Comparison of ENCODE assay signal across 17 cellular contexts in the genomic region with DNA sequence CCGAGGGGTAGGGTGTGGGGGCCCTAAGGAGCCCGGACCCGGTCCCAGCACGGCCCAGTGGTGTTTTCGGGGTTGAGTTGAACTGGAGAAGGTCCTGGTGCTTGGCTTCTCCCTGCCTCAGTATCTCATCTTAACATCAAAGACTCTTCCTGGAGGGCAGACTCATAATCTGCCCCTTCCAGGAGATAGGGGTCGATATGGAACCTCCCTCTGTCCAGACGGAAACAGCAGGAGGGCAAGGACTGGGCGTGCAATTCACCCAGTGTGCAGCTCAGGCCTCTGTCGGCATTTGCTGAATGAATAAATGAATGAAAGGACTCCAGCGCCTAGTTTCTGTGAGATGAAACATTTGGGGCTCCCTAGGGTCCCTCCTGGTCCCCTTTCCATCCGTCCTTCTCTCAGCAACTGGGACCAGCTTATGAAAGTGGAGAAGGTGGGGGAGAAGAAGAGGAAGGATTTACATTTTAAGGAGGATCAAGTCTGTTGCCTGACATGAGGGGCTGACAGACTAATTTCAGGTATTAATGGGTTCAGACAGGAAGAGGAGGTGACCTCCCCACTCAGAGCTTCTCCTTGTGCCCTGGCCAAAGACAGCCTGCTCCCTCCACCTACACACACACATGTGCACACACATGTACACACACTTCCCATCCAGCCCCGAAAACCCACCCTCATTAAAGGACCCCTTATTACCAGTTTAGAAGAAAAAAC. TPM values are rescaled to one million over a fixed set of nuclear protein-coding genes. Genes with fewer than 3 reads are reported as not detected.
DNase-seq lines count a peak whose midpoint lies in the region; ATAC-seq and TF ChIP-seq lines count a peak whose summit lies in the region.
"Had no signal": no experiment of that assay in that cellular context is flagged by ENCODE, and none has a peak within 500 bp of the region (broad histone marks: within the 10 kb centered on the region; RNA-seq: fewer than 3 reads in every experiment).

No MANE protein-coding gene starts in this region.

- no peak for ATAC-seq in activated T-cell treated with anti-CD3 and anti-CD28 coated beads, Interleukin-2, amount 50 U/mL, for 4 hours
- ATAC-seq in stimulated activated effector memory CD8-positive, alpha-beta T cell treated with anti-CD3 and anti-CD28 coated beads, Interleukin-12 subunit alpha, Interleukin-12 subunit beta, amount 100 ng/mL, for 72 hours = no peak

- no peak for DNase-seq in activated T-cell treated with anti-CD3 and anti-CD28 coated beads, Interleukin-2, amount 50 U/mL, for 4 hours
- DNase-seq in activated T-cell treated with anti-CD3 and anti-CD28 coated beads, Interleukin-2, amount 50 U/mL, for 1 hour = no peak
- DNase-seq in stimulated activated effector memory CD8-positive, alpha-beta T cell treated with anti-CD3 and anti-CD28 coated beads, Interleukin-12 subunit alpha, Interleukin-12 subunit beta, amount 100 ng/mL, for 72 hours (ENCODE audit: low spot score in 2 of 2) = no peak
- DNase-seq in DMS53 (lab: John Stamatoyannopoulos, UW) (no peak), posterior vena cava (ENCODE audit: low spot score) (no peak), tibial nerve (ENCODE audit: low spot score in 2 of 2) (no peak)
- DNase-seq: ACHN, Calu3, HCEC 1CT, NCI-H187, NCI-H510A treated with DMSO at 0.1 percent for 48 hours, pancreas, PC-9, stomach had no signal

- intact Hi-C loops in posterior vena cava (cut with DNase I) = loop anchor here in 1 of 2 donors (1.0 kb wide), 1 partner anchor 25 kb away; no protein-coding TSS in a partner anchor

- no peaks in the 10 kb centered on the region for H3K9me3 Mint-ChIP-seq in activated T-cell treated with anti-CD3 and anti-CD28 coated beads, Interleukin-2, amount 50 U/mL, for 4 hours
- no peaks in the 10 kb centered on the region for H3K9me3 Mint-ChIP-seq in stimulated activated effector memory CD8-positive, alpha-beta T cell treated with anti-CD3 and anti-CD28 coated beads, Interleukin-12 subunit alpha, Interleukin-12 subunit beta, amount 100 ng/mL, for 72 hours

- H3K27me3 ChIP-seq in HUES64 (ENCODE audit: insufficient read depth, low read length) (peaks cover 98% of the 10 kb centered on the region), tibial nerve (peaks cover 8 to 84% of the 10 kb centered on the region in 2 donors)

- no peaks in the 10 kb centered on the region for H3K36me3 ChIP-seq in HUES64 (ENCODE audit: insufficient read depth, low read length)
- H3K36me3 ChIP-seq in tibial nerve = no peaks in the 10 kb centered on the region
- H3K36me3 ChIP-seq: pancreas, stomach had no signal

- no peaks in the 10 kb centered on the region for H3K9me3 ChIP-seq in HUES64 (ENCODE audit: insufficient read depth, low read depth, low read length)
- no peaks in the 10 kb centered on the region for H3K9me3 ChIP-seq in tibial nerve
- H3K9me3 ChIP-seq: pancreas, stomach had no signal

- H3K27me3 Mint-ChIP-seq in activated T-cell treated with anti-CD3 and anti-CD28 coated beads, Interleukin-2, amount 50 U/mL, for 4 hours (ENCODE audit: low read depth) = peaks cover 40% of the 10 kb centered on the region

- H3K36me3 Mint-ChIP-seq in activated T-cell treated with anti-CD3 and anti-CD28 coated beads, Interleukin-2, amount 50 U/mL, for 4 hours (ENCODE audit: insufficient read depth) = no peaks in the 10 kb centered on the region
- H3K36me3 Mint-ChIP-seq in stimulated activated effector memory CD8-positive, alpha-beta T cell treated with anti-CD3 and anti-CD28 coated beads, Interleukin-12 subunit alpha, Interleukin-12 subunit beta, amount 100 ng/mL, for 72 hours = peaks cover 25% of the 10 kb centered on the region

- TF ChIP-seq EP300 in tibial nerve (IDR thresholded peaks at IDR 0.05) = no peak

- H3K9ac ChIP-seq in HUES64 (ENCODE audit: low read depth, low read length) = no peak overlapping the region

- no peak overlapping the region for H3K27ac ChIP-seq in HUES64 (ENCODE audit: low read depth, low read length)
- H3K27ac ChIP-seq in tibial nerve = no peak overlapping the region
- H3K27ac ChIP-seq: pancreas, PC-9, stomach had no signal

- peaks cover 33% of the 10 kb centered on the region for H3K4me1 Mint-ChIP-seq in activated T-cell treated with anti-CD3 and anti-CD28 coated beads, Interleukin-2, amount 50 U/mL, for 4 hours (ENCODE audit: low read depth)
- peaks cover 39% of the 10 kb centered on the region for H3K4me1 Mint-ChIP-seq in stimulated activated effector memory CD8-positive, alpha-beta T cell treated with anti-CD3 and anti-CD28 coated beads, Interleukin-12 subunit alpha, Interleukin-12 subunit beta, amount 100 ng/mL, for 72 hours

- TF ChIP-seq CTCF in tibial nerve (IDR thresholded peaks at IDR 0.05) = no peak

- 28% methylated on average over 12 of the region's 12 CpGs for WGBS in HUES64
- 41 to 60% methylated on average over 12 of the region's 12 CpGs for WGBS in tibial nerve, 2 donors

- H3K27ac Mint-ChIP-seq in stimulated activated effector memory CD8-positive, alpha-beta T cell treated with anti-CD3 and anti-CD28 coated beads, Interleukin-12 subunit alpha, Interleukin-12 subunit beta, amount 100 ng/mL, for 72 hours = no peak overlapping the region

- H3K4me3 Mint-ChIP-seq in activated T-cell treated with anti-CD3 and anti-CD28 coated beads, Interleukin-2, amount 50 U/mL, for 4 hours = peak overlapping the region; percentile 26
- peak overlapping the region; percentile 51 for H3K4me3 Mint-ChIP-seq in stimulated activated effector memory CD8-positive, alpha-beta T cell treated with anti-CD3 and anti-CD28 coated beads, Interleukin-12 subunit alpha, Interleukin-12 subunit beta, amount 100 ng/mL, for 72 hours

- peak overlapping the region; percentile 60 for H3K4me3 ChIP-seq in HUES64 (ENCODE audit: low read length)
- peak overlapping the region; percentile 33 for H3K4me3 ChIP-seq in iPS-11a (ENCODE audit: low read depth, low read length)
- H3K4me3 ChIP-seq in tibial nerve = no peak overlapping the region
- H3K4me3 ChIP-seq: PC-9 had no signal

- no peak for TF ChIP-seq POLR2A in tibial nerve (IDR thresholded peaks at IDR 0.05)

- H3K4me1 ChIP-seq in HUES64 (ENCODE audit: insufficient read depth, low read length) (0 out of 2 replicates have a peak, but pooled peaks cover 4% of the 10 kb centered on the region), tibial nerve (peaks cover 0 to 51% (median 25%) of the 10 kb centered on the region in 4 donors)

RNA-seq across cellular contexts. Expression of gene SHISA8, which starts 1.1 kb away (rescaled TPM):
- total RNA-seq in activated T-cell treated with anti-CD3 and anti-CD28 coated beads, Interleukin-2, amount 50 U/mL, for 4 hours = 1 to 10 TPM; 3.9 to 5.6 (median 5.0) TPM
- polyA plus RNA-seq in HUES64 (2013, experiment 1 of 2) = not detected
- polyA plus RNA-seq in HUES64 (2013, experiment 2 of 2) = 0.76 TPM
- total RNA-seq in posterior vena cava = not detected
- 1 to 10 TPM in 1 of 4 donors, not detected in 3; 3.3 TPM for total RNA-seq in tibial nerve
- total RNA-seq: Calu3, LHCN-M2, pancreas, stomach had no signal
- polyA plus RNA-seq: pancreas had no signal

RNA-seq across cellular contexts. Expression of gene TNFRSF13C, which starts 10.7 kb away (rescaled TPM):
- 1 to 10 TPM; 6.1 to 7.6 (median 6.9) TPM for total RNA-seq in activated T-cell treated with anti-CD3 and anti-CD28 coated beads, Interleukin-2, amount 50 U/mL, for 4 hours
- 0.50 TPM for polyA plus RNA-seq in HUES64 (2013, experiment 1 of 2)
- 0.89 TPM for polyA plus RNA-seq in HUES64 (2013, experiment 2 of 2)
- total RNA-seq in posterior vena cava (under 1 TPM; 0.28 to 0.33 TPM), tibial nerve (under 1 TPM in 1 of 4 donors, not detected in 3; under 0.01 TPM)

RNA-seq across cellular contexts. Expression of gene CENPM, which starts 31.0 kb away (rescaled TPM):
- total RNA-seq in activated T-cell treated with anti-CD3 and anti-CD28 coated beads, Interleukin-2, amount 50 U/mL, for 4 hours = 10 to 100 TPM; 40.7 to 52.2 (median 48.5) TPM
- polyA plus RNA-seq in HUES64 (2013, experiment 1 of 2) = 32.5 TPM
- 36.6 TPM for polyA plus RNA-seq in HUES64 (2013, experiment 2 of 2)
- total RNA-seq in posterior vena cava (not detected), tibial nerve (1 to 10 TPM in 2 of 4 donors, not detected in 2; 5.0 to 5.1 TPM)

RNA-seq across cellular contexts. Expression of gene SEPTIN3, which starts 53.3 kb away (rescaled TPM):
- total RNA-seq in activated T-cell treated with anti-CD3 and anti-CD28 coated beads, Interleukin-2, amount 50 U/mL, for 4 hours = 1 to 10 TPM in 1 of 3 donors, under 1 TPM in 2; 0.68 to 1.3 (median 0.84) TPM
- polyA plus RNA-seq in HUES64 (2013, experiment 1 of 2) = 25.8 TPM
- 31.0 TPM for polyA plus RNA-seq in HUES64 (2013, experiment 2 of 2)
- total RNA-seq in posterior vena cava = under 1 TPM; 0.14 to 0.23 TPM
- 10 to 100 TPM; 24.3 to 37.9 (median 32.8) TPM for total RNA-seq in tibial nerve
- total RNA-seq: LHCN-M2 had no signal

Comparison
In these comparisons a context has a peak if more than half of its experiments do, and no peak if none do; other contexts are left out.
1. H3K4me3 ChIP-seq: peak in HUES64 (single experiment) and iPS-11a (single experiment); none in tibial nerve (0 of 4).
2. RNA of gene TNFRSF13C, which starts 10.7 kb away (total RNA-seq): 6.1 to 7.6 TPM in activated T-cell treated with anti-CD3 and anti-CD28 coated beads, Interleukin-2, amount 50 U/mL, for 4 hours; 0.28 to 0.33 TPM in posterior vena cava and under 0.01 TPM in tibial nerve; every median in the first group is over 4 times any median in the second.
3. RNA of gene CENPM, which starts 31.0 kb away (total RNA-seq): 40.7 to 52.2 TPM in activated T-cell treated with anti-CD3 and anti-CD28 coated beads, Interleukin-2, amount 50 U/mL, for 4 hours; 5.0 to 5.1 TPM in tibial nerve and not detected in posterior vena cava; every median in the first group is over 4 times any median in the second.